In genomic region chr15:74784854-74785715, GRCh38 we compare ENCODE assay signal across 9 cellular contexts. TPM values are rescaled to one million over a fixed set of nuclear protein-coding genes. Genes with fewer than 3 reads are reported as not detected.
DNase-seq lines count a peak whose midpoint lies in the region; ATAC-seq and TF ChIP-seq lines count a peak whose summit lies in the region.
"Had no signal": no experiment of that assay in that cellular context is flagged by ENCODE, and none has a peak within 500 bp of the region (broad histone marks: within the 10 kb centered on the region; RNA-seq: fewer than 3 reads in every experiment).

No MANE protein-coding gene starts in this region.

- H3K9me3 Mint-ChIP-seq in HFFc6 (no peaks in the 10 kb centered on the region), brain (peaks cover 0 to 3% (median 0%) of the 10 kb centered on the region in 5 experiments)

- H3K36me3 ChIP-seq in A673 (ENCODE audit: insufficient read depth, low read length, poor library complexity, severe bottlenecking) (peaks cover 8% of the 10 kb centered on the region), muscle layer of duodenum (ENCODE audit: control insufficient read depth in 1 of 2, insufficient read depth in 2 of 2, low read length in 2 of 2) (no peaks in the 10 kb centered on the region), BE2C (peaks cover 2% of the 10 kb centered on the region; the same call in 1 of the 2 replicates)
- H3K36me3 ChIP-seq: adrenal gland had no signal

- H3K4me1 ChIP-seq in A673 (ENCODE audit: insufficient read depth, low read length, poor library complexity, severe bottlenecking) (peaks cover 71% of the 10 kb centered on the region), muscle layer of duodenum (ENCODE audit: control insufficient read depth in 1 of 2, insufficient read depth in 2 of 2, low read length in 2 of 2) (peaks cover 52 to 83% of the 10 kb centered on the region in 2 donors), BE2C (peaks cover 10% of the 10 kb centered on the region)

- DNase-seq in A673 (ENCODE audit: low spot score) (no peak), HFFc6 (no peak), BE2C (no peak), NCI-H526 (lab: John Stamatoyannopoulos, UW) (no peak)
- DNase-seq: adrenal gland had no signal

- H3K36me3 Mint-ChIP-seq in HFFc6 (ENCODE audit: low read depth) (no peaks in the 10 kb centered on the region), brain (no peaks in the 10 kb centered on the region)

- TF ChIP-seq CTCF in A673 (conservative IDR thresholded peaks at IDR 0.05; ENCODE audit: low read depth, low read length) (no peak), HFFc6 (IDR thresholded peaks at IDR 0.05) (no peak), brain (conservative IDR thresholded peaks at IDR 0.05) (no peak), BE2C (IDR thresholded peaks at IDR 0.05; ENCODE audit: low read depth, low read length) (no peak)

- peak overlapping the region; percentile 42 for H3K27ac ChIP-seq in A673 (ENCODE audit: low read depth, low read length, poor library complexity, severe bottlenecking)
- H3K27ac ChIP-seq in muscle layer of duodenum (ENCODE audit: low read length): peak overlapping the region; percentile 67

- H3K9me3 ChIP-seq in A673 (ENCODE audit: low read depth, low read length, poor library complexity, severe bottlenecking) (no peaks in the 10 kb centered on the region), muscle layer of duodenum (ENCODE audit: control insufficient read depth in 1 of 2, low read length in 2 of 2) (no peaks in the 10 kb centered on the region), BE2C (no peaks in the 10 kb centered on the region)
- H3K9me3 ChIP-seq: adrenal gland had no signal

- no TSS peak for BruUV-seq in A673 (replicated peaks; lab: Mats Ljungman, UMichigan)

- ATAC-seq in GM21528 (IDR thresholded peaks at IDR 0.05; ENCODE audit: low FRiP score, unreplicated experiment) (no peak), HG03196 (IDR thresholded peaks at IDR 0.05; ENCODE audit: unreplicated experiment) (no peak)

- intact Hi-C loops in A673 (cut with micrococcal nuclease; ENCODE audit: unreplicated experiment): no loop called here

- H3K4me3 Mint-ChIP-seq in HFFc6 (peak overlapping the region; percentile 23; the same call in 1 of the 2 replicates), brain (peak overlapping the region; percentile 68 to 93 (median 82))

- H3K4me3 ChIP-seq in A673 (ENCODE audit: low read depth, low read length, poor library complexity, severe bottlenecking) (no peak overlapping the region), muscle layer of duodenum (ENCODE audit: low read depth in 1 of 2, low read length in 2 of 2) (peak overlapping the region in 1 of 2 donors; percentile 31), BE2C (ENCODE audit: low read depth, low read length) (no peak overlapping the region)
- H3K4me3 ChIP-seq: adrenal gland had no signal

- H3K4me1 Mint-ChIP-seq in HFFc6 (ENCODE audit: low read depth) (peaks cover 74% of the 10 kb centered on the region), brain (peaks cover 90% of the 10 kb centered on the region)

- peaks cover 4% of the 10 kb centered on the region; the same call in 1 of the 2 replicates for H3K27me3 Mint-ChIP-seq in HFFc6 (ENCODE audit: insufficient read depth)
- peaks cover 9% of the 10 kb centered on the region for H3K27me3 Mint-ChIP-seq in brain

- POLR2A ChIA-PET in A673 (lab: Charles Lee; ENCODE audit: low non-redundant PET): no interaction called here

- no peaks in the 10 kb centered on the region for H3K27me3 ChIP-seq in A673 (replicated peaks; ENCODE audit: insufficient read depth, low read depth, low read length, poor library complexity)
- no peaks in the 10 kb centered on the region for H3K27me3 ChIP-seq in muscle layer of duodenum (ENCODE audit: low read depth, low read length)
- H3K27me3 ChIP-seq in BE2C: no peaks in the 10 kb centered on the region
- H3K27me3 ChIP-seq: adrenal gland had no signal

- CTCF ChIA-PET in A673 (lab: Charles Lee): interaction anchor here (0.6 kb wide), 1 partner anchor 901 kb away, joined by 4 read pairs; no protein-coding TSS in a partner anchor

- peak overlapping the region; percentile 42; the same call in 1 of the 2 replicates for H3K27ac Mint-ChIP-seq in HFFc6
- peak overlapping the region; percentile 63 to 93 (median 69) for H3K27ac Mint-ChIP-seq in brain

RNA-seq across cellular contexts. Expression of gene CSK, which starts 3.2 kb away (rescaled TPM):
- 90.8 and 103 TPM in 2 replicates for total RNA-seq in A673 (2021)
- total RNA-seq in HFFc6 (2021; fragmentation: NEBNext Ultra II Directional; extraction: Animal tissue kit (Norgen Biotek cat#: 25700)): 10 to 100 TPM; 48.8 to 59.0 (median 53.3) TPM
- 66.2 TPM for polyA plus RNA-seq in brain (ENCODE audit: insufficient read depth, low read depth, low replicate concordance)
- polyA plus RNA-seq in BE2C (2012; ENCODE audit: insufficient read depth, insufficient read length, low read depth): 311 TPM

RNA-seq across cellular contexts. Expression of gene LMAN1L, which starts 27.6 kb away (rescaled TPM):
- 0.80 TPM in 1 of 2 replicates, not detected in the other for total RNA-seq in A673 (2021)
- not detected for total RNA-seq in HFFc6 (2021; fragmentation: NEBNext Ultra II Directional; extraction: Animal tissue kit (Norgen Biotek cat#: 25700))
- polyA plus RNA-seq in brain (ENCODE audit: insufficient read depth, low read depth, low replicate concordance): not detected
- 0.73 TPM for polyA plus RNA-seq in BE2C (2012; ENCODE audit: insufficient read depth, insufficient read length, low read depth)

RNA-seq across cellular contexts. Expression of gene CYP1A2, which starts 36.4 kb away (rescaled TPM):
- not detected in 2 replicates for total RNA-seq in A673 (2021)
- total RNA-seq in HFFc6 (2021; fragmentation: NEBNext Ultra II Directional; extraction: Animal tissue kit (Norgen Biotek cat#: 25700)): not detected
- not detected for polyA plus RNA-seq in brain (ENCODE audit: insufficient read depth, low read depth, low replicate concordance)
- polyA plus RNA-seq in BE2C (2012; ENCODE audit: insufficient read depth, insufficient read length, low read depth): not detected
- total RNA-seq: adrenal gland had no signal
- polyA plus RNA-seq: adrenal gland had no signal

RNA-seq across cellular contexts. Expression of gene CPLX3, which starts 41.3 kb away (rescaled TPM):
- total RNA-seq in A673 (2021): 0.17 and 0.28 TPM in 2 replicates
- total RNA-seq in HFFc6 (2021; fragmentation: NEBNext Ultra II Directional; extraction: Animal tissue kit (Norgen Biotek cat#: 25700)): under 1 TPM in 1 of 6 experiments, not detected in 5; 0.09 TPM
- polyA plus RNA-seq in brain (ENCODE audit: insufficient read depth, low read depth, low replicate concordance): 2.1 TPM
- polyA plus RNA-seq in BE2C (2012; ENCODE audit: insufficient read depth, insufficient read length, low read depth): not detected

RNA-seq across cellular contexts. Expression of gene ULK3, which starts 57.9 kb away (rescaled TPM):
- total RNA-seq in A673 (2021): 53.3 and 58.3 TPM in 2 replicates
- 10 to 100 TPM; 12.5 to 18.9 (median 16.1) TPM for total RNA-seq in HFFc6 (2021; fragmentation: NEBNext Ultra II Directional; extraction: Animal tissue kit (Norgen Biotek cat#: 25700))
- polyA plus RNA-seq in brain (ENCODE audit: insufficient read depth, low read depth, low replicate concordance): 25.2 TPM
- 152 TPM for polyA plus RNA-seq in BE2C (2012; ENCODE audit: insufficient read depth, insufficient read length, low read depth)
